In genomic region chr2:16295891-16296290, GRCh38 we compare ENCODE assay signal across 27 cellular contexts.
DNase-seq lines count a peak whose midpoint lies in the region; ATAC-seq, FAIRE-seq and TF ChIP-seq lines count a peak whose summit lies in the region.
"Had no signal": no experiment of that assay in that cellular context is flagged by ENCODE, and none has a peak within 500 bp of the region (broad histone marks: within the 10 kb centered on the region; RNA-seq: fewer than 3 reads in every experiment).

No MANE protein-coding gene starts in this region.

- H3K4me1 Mint-ChIP-seq in Caco-2 (ENCODE audit: low read depth, unreplicated experiment) (peaks cover 22% of the 10 kb centered on the region), mesothelial cell of epicardium (peaks cover 19% of the 10 kb centered on the region)
- H3K4me1 Mint-ChIP-seq: B cell; CD14-positive monocyte; CD4-positive, alpha-beta memory T cell; CD4-positive, CD25-positive, alpha-beta regulatory T cell; CD8-positive, alpha-beta memory T cell had no signal

- H3K4me1 ChIP-seq in Caco-2 (peaks cover 20% of the 10 kb centered on the region), trophoblast cell (ENCODE audit: control insufficient read depth in 1 of 2, insufficient read depth in 2 of 2, low read length in 2 of 2) (peaks cover 8 to 9% of the 10 kb centered on the region in 2 experiments), esophagus squamous epithelium (no peaks in the 10 kb centered on the region), right cardiac atrium (ENCODE audit: control insufficient read depth, insufficient read depth, low read length) (no peaks in the 10 kb centered on the region)
- H3K4me1 ChIP-seq: BLaER1 had no signal

- no TSS peak for BruUV-seq in Caco-2 (replicated peaks; lab: Mats Ljungman, UMichigan)

- TF ChIP-seq POLR2A in esophagus squamous epithelium (IDR thresholded peaks at IDR 0.05): no peak

- H3K36me3 ChIP-seq in Caco-2 (ENCODE audit: control insufficient read depth, insufficient read depth, low read length): no peaks in the 10 kb centered on the region
- H3K36me3 ChIP-seq in trophoblast cell (ENCODE audit: control insufficient read depth in 1 of 2, insufficient read depth in 2 of 2, low read length in 2 of 2): no peaks in the 10 kb centered on the region
- H3K36me3 ChIP-seq in esophagus squamous epithelium: no peaks in the 10 kb centered on the region
- H3K36me3 ChIP-seq: BLaER1 had no signal

- peaks cover 23% of the 10 kb centered on the region for H3K9me3 Mint-ChIP-seq in Caco-2 (ENCODE audit: unreplicated experiment)
- H3K9me3 Mint-ChIP-seq in mesothelial cell of epicardium: peaks cover 11% of the 10 kb centered on the region

- H3K4me3 Mint-ChIP-seq in Caco-2 (ENCODE audit: unreplicated experiment) (no peak overlapping the region), mesothelial cell of epicardium (no peak overlapping the region)
- H3K4me3 Mint-ChIP-seq: B cell; CD14-positive monocyte; CD4-positive, alpha-beta memory T cell; CD4-positive, CD25-positive, alpha-beta regulatory T cell; CD8-positive, alpha-beta memory T cell had no signal

- H3K27me3 Mint-ChIP-seq in Caco-2 (ENCODE audit: insufficient read depth, unreplicated experiment): no peaks in the 10 kb centered on the region
- H3K27me3 Mint-ChIP-seq in mesothelial cell of epicardium (ENCODE audit: low read depth): no peaks in the 10 kb centered on the region
- H3K27me3 Mint-ChIP-seq: B cell; CD4-positive, CD25-positive, alpha-beta regulatory T cell had no signal

- CTCF ChIA-PET in Caco-2 (lab: Charles Lee): no interaction called here

- peak overlapping the region; percentile 15 for H2BK12ac ChIP-seq in trophoblast cell (ENCODE audit: low read length)

- H4K12ac ChIP-seq in trophoblast cell (ENCODE audit: low read depth, low read length): no peak overlapping the region

- H3K14ac ChIP-seq in trophoblast cell (ENCODE audit: low read length): no peak overlapping the region

- no peak for TF ChIP-seq CTCF in Caco-2 (IDR thresholded peaks at IDR 0.05; ENCODE audit: insufficient read depth in 1 of 2, low read depth in 1 of 2, low read length in 1 of 2, severe bottlenecking in 1 of 2, unreplicated experiment in 1 of 2)
- TF ChIP-seq CTCF in mesothelial cell of epicardium (IDR thresholded peaks at IDR 0.05; ENCODE audit: unreplicated experiment): no peak
- TF ChIP-seq CTCF in esophagus squamous epithelium (IDR thresholded peaks at IDR 0.05): no peak
- no peak for TF ChIP-seq CTCF in foreskin fibroblast (IDR thresholded peaks at IDR 0.05; ENCODE audit: low read depth, low read length)

- no CpG with 5 or more reads among the region's 7 CpGs for WGBS in trophoblast cell (ENCODE audit: extremely low coverage, insufficient coverage, insufficient read length)
- WGBS in esophagus squamous epithelium, 2 donors: 74 to 81% methylated on average over 7 of the region's 7 CpGs
- WGBS in right cardiac atrium: 69% methylated on average over 7 of the region's 7 CpGs

- no peak overlapping the region for H3K4ac ChIP-seq in trophoblast cell (ENCODE audit: low read depth, low read length)

- H3K9ac ChIP-seq in trophoblast cell (ENCODE audit: low read length): no peak overlapping the region
- H3K9ac ChIP-seq: BLaER1 had no signal

- ATAC-seq in right cardiac atrium: no peak

- no peak overlapping the region for H3K23ac ChIP-seq in trophoblast cell (ENCODE audit: low read length)

- peak overlapping the region; percentile 2 for H3K27ac Mint-ChIP-seq in Caco-2 (ENCODE audit: unreplicated experiment)
- peak overlapping the region; percentile 82 for H3K27ac Mint-ChIP-seq in mesothelial cell of epicardium
- H3K27ac Mint-ChIP-seq: B cell; CD4-positive, alpha-beta memory T cell; CD4-positive, CD25-positive, alpha-beta regulatory T cell had no signal

- H3K27ac ChIP-seq in trophoblast cell (ENCODE audit: low read depth, low read length) (no peak overlapping the region), esophagus squamous epithelium (no peak overlapping the region), right cardiac atrium (ENCODE audit: low read length) (no peak overlapping the region)
- H3K27ac ChIP-seq: BLaER1 had no signal

- H3K79me1 ChIP-seq in trophoblast cell (ENCODE audit: low read length): peaks cover 6% of the 10 kb centered on the region

- H3K9me3 ChIP-seq in Caco-2 (peaks cover 17% of the 10 kb centered on the region), trophoblast cell (ENCODE audit: insufficient read depth, low read depth, low read length) (no peaks in the 10 kb centered on the region), esophagus squamous epithelium (peaks cover 0 to 7% (median 0%) of the 10 kb centered on the region in 3 donors), right cardiac atrium (ENCODE audit: control insufficient read depth, low read length) (no peaks in the 10 kb centered on the region)
- H3K9me3 ChIP-seq: BLaER1 had no signal

- H3K4me2 ChIP-seq in trophoblast cell (ENCODE audit: low read length): no peak overlapping the region
- H3K4me2 ChIP-seq: BLaER1 had no signal

- H3K18ac ChIP-seq in trophoblast cell (ENCODE audit: low read length): no peak overlapping the region

- POLR2A ChIA-PET in Caco-2 (lab: Charles Lee): no interaction called here

- DNase-seq in Caco-2: no peak
- DNase-seq in mesothelial cell of epicardium (ENCODE audit: low spot score in 2 of 2, unreplicated experiment in 2 of 2): no peak
- peak in 1 of 2 donors; percentile 32 for DNase-seq in trophoblast cell
- no peak for DNase-seq in urothelium cell line (ENCODE audit: low spot score)
- no peak for DNase-seq in esophagus squamous epithelium (lab: John Stamatoyannopoulos, UW)
- no peak for DNase-seq in NCI-H774 (lab: John Stamatoyannopoulos, UW)
- no peak for DNase-seq in foreskin fibroblast
- no peak for DNase-seq in right cardiac atrium
- DNase-seq: 8988T; ACHN; AML-193; C1 segment of cervical spinal cord; Calu3; CD4-positive, alpha-beta memory T cell; CD4-positive, CD25-positive, alpha-beta regulatory T cell; CD8-positive, alpha-beta memory T cell; COR-L47; DMS79 treated with DMSO at 0.1 percent for 48 hours; GF-D8 had no signal

- H3K27me3 ChIP-seq in Caco-2 (replicated peaks; ENCODE audit: control insufficient read depth, insufficient read depth, low read length) (no peaks in the 10 kb centered on the region), trophoblast cell (ENCODE audit: insufficient read depth, low read length) (no peaks in the 10 kb centered on the region), esophagus squamous epithelium (peaks cover 0 to 13% (median 0%) of the 10 kb centered on the region in 4 donors), right cardiac atrium (ENCODE audit: control insufficient read depth, insufficient read depth) (no peaks in the 10 kb centered on the region)
- H3K27me3 ChIP-seq: BLaER1 had no signal

- peak overlapping the region; percentile 74 for H4K91ac ChIP-seq in trophoblast cell (ENCODE audit: low read depth, low read length)

- peak overlapping the region; percentile 14 for H2BK120ac ChIP-seq in trophoblast cell (ENCODE audit: insufficient read depth, low read length, poor library complexity)

- no peak overlapping the region for H2AFZ ChIP-seq in trophoblast cell (ENCODE audit: insufficient read depth, low read length, poor library complexity)

- no peaks in the 10 kb centered on the region for H3K79me2 ChIP-seq in trophoblast cell (ENCODE audit: control insufficient read depth, insufficient read depth, low read length, poor library complexity)

- no peak overlapping the region for H4K8ac ChIP-seq in trophoblast cell (ENCODE audit: low read depth, low read length)

- H2AK5ac ChIP-seq in trophoblast cell (ENCODE audit: low read length): peak overlapping the region; percentile 9

- FAIRE-seq in urothelium cell line (lab: Jason Lieb, UNC): peak; percentile 42
- FAIRE-seq: A204.1, D721Med, G401.6, GM12891, GM19239 had no signal

- H3K4me3 ChIP-seq in Caco-2 (ENCODE audit: low read depth, low read length) (no peak overlapping the region), trophoblast cell (ENCODE audit: low read depth, low read length) (no peak overlapping the region), esophagus squamous epithelium (no peak overlapping the region), foreskin fibroblast (ENCODE audit: low read depth in 1 of 2, low read length in 2 of 2) (no peak overlapping the region), right cardiac atrium (ENCODE audit: low read length) (no peak overlapping the region)
- H3K4me3 ChIP-seq: BLaER1 had no signal

- intact Hi-C loops in Caco-2 (cut with micrococcal nuclease; ENCODE audit: unreplicated experiment) (loop anchor here (10.0 kb wide), 1 partner anchor 309 kb away; no protein-coding TSS in a partner anchor), esophagus squamous epithelium (cut with DNase I) (no loop called here), right cardiac atrium (cut with DNase I) (no loop called here)

- no peaks in the 10 kb centered on the region for H3K36me3 Mint-ChIP-seq in Caco-2 (ENCODE audit: insufficient read depth, unreplicated experiment)
- peaks cover 2% of the 10 kb centered on the region for H3K36me3 Mint-ChIP-seq in mesothelial cell of epicardium
- H3K36me3 Mint-ChIP-seq: CD14-positive monocyte; CD4-positive, alpha-beta memory T cell; CD4-positive, CD25-positive, alpha-beta regulatory T cell; CD8-positive, alpha-beta memory T cell had no signal

- peak overlapping the region; percentile 34 for H2BK5ac ChIP-seq in trophoblast cell (ENCODE audit: low read depth, low read length, poor library complexity)
